Comparison of ENCODE assay signal across 23 cellular contexts in the genomic region with DNA sequence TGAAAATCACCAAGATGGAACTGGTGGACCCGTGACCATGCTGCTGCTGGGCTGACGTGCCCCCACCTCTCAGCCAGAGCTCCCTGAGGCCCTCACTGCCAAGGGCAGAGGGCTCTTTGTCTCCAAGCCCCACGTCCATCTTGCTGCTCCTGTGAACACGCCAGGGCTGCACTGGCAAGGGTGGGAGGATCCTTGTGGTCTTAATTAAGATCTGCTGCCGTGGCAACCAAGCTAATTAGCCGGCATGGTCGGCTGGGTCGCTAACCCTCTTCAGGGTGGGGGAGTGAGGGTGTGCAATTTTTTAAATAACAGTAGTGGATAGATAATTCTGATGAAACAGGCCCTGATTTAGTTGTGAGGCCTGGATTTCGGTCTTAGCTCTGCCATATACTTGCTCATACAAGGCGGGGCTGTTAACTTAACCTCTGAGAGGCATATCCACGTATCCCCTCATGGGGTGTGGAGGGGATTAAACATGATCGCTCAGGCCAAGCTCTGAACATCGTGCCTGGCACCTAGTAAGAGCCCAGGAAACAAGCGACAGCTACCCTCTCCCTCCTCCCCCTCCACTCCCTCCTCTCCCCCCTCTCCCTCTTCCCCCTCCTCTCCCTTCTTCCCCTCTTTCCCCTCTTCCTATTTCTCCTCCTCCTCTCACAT.
"Had no signal": no experiment of that assay in that cellular context is flagged by ENCODE, and none has a peak within 500 bp of the region (broad histone marks: within the 10 kb centered on the region; RNA-seq: fewer than 3 reads in every experiment).

No MANE protein-coding gene starts in this region.

- H3K36me3 ChIP-seq: lower lobe of right lung, sigmoid colon, vagina had no signal

- H3K27me3 ChIP-seq: body of pancreas, sigmoid colon, testis, vagina had no signal

- H3K4me3 Mint-ChIP-seq: activated CD8-positive, alpha-beta T cell treated with anti-CD3 and anti-CD28 coated beads, Interleukin-2, amount 10 ng/mL, durations not matched to agents 7 days and 5 days; activated naive CD4-positive, alpha-beta T cell treated with anti-CD3 and anti-CD28 coated beads, Interleukin-2, amount 50 U/mL, for 24 hours; dendritic cell treated with granulocyte-macrophage colony-stimulating factor and Interleukin-4, amounts not matched to agents 40 ng/mL and 50 ng/mL, for 4 days had no signal

- H3K27me3 Mint-ChIP-seq: activated naive CD4-positive, alpha-beta T cell treated with anti-CD3 and anti-CD28 coated beads, Interleukin-2, amount 50 U/mL, for 24 hours had no signal

- H3K4me1 Mint-ChIP-seq: activated naive CD4-positive, alpha-beta T cell treated with anti-CD3 and anti-CD28 coated beads, Interleukin-2, amount 50 U/mL, for 24 hours had no signal

- H3K4me1 ChIP-seq: body of pancreas, lower lobe of right lung, sigmoid colon, testis had no signal

- H3K9me3 ChIP-seq: body of pancreas, lower lobe of right lung, mucosa of descending colon, sigmoid colon, testis, vagina had no signal

- H3K27ac ChIP-seq: body of pancreas, lower lobe of right lung, sigmoid colon, testis, vagina had no signal

- H3K36me3 Mint-ChIP-seq: activated naive CD4-positive, alpha-beta T cell treated with anti-CD3 and anti-CD28 coated beads, Interleukin-2, amount 50 U/mL, for 24 hours had no signal

- DNase-seq: activated CD4-positive, alpha-beta T cell treated with anti-CD3 and anti-CD28 coated beads for 1 hour; activated CD4-positive, alpha-beta T cell treated with anti-CD3 and anti-CD28 coated beads, Interleukin-2, amount 50 U/mL, for 1 hour; activated CD8-positive, alpha-beta T cell treated with anti-CD3 and anti-CD28 coated beads, Interleukin-2, amount 10 ng/mL, durations not matched to agents 7 days and 5 days; activated gamma-delta T cell treated with Interleukin-2 at 50 U/mL for 16 hours; activated T-cell treated with anti-CD3 and anti-CD28 coated beads, Interleukin-2, amount 50 U/mL, for 1 hour; body of pancreas; effector CD4-positive, alpha-beta T cell; foreskin fibroblast; kidney; lower lobe of right lung; mesendoderm; mucosa of descending colon; posterior cingulate gyrus; sigmoid colon; stimulated activated CD4-positive, alpha-beta T cell treated with anti-CD3 and anti-CD28 coated beads, Interleukin-2, amount 100 ng/mL, for 48 hours; stimulated activated CD8-positive, alpha-beta memory T cell treated with anti-CD3 and anti-CD28 coated beads, Interleukin-4, amount 100 ng/mL, for 48 hours; stimulated activated naive CD4-positive, alpha-beta T cell; testis; trophoblast cell had no signal

- H3K4me3 ChIP-seq: body of pancreas, lower lobe of right lung, mucosa of descending colon, sigmoid colon, testis, vagina had no signal

- ATAC-seq: activated CD8-positive, alpha-beta T cell treated with anti-CD3 and anti-CD28 coated beads, Interleukin-2, amount 10 ng/mL, durations not matched to agents 7 days and 5 days; body of pancreas; left lobe of liver; lower lobe of right lung; mucosa of descending colon had no signal

- H3K27ac Mint-ChIP-seq: activated CD8-positive, alpha-beta T cell treated with anti-CD3 and anti-CD28 coated beads, Interleukin-2, amount 10 ng/mL, durations not matched to agents 7 days and 5 days; activated naive CD4-positive, alpha-beta T cell treated with anti-CD3 and anti-CD28 coated beads, Interleukin-2, amount 50 U/mL, for 24 hours; dendritic cell treated with granulocyte-macrophage colony-stimulating factor and Interleukin-4, amounts not matched to agents 40 ng/mL and 50 ng/mL, for 4 days had no signal

- H3K9me3 Mint-ChIP-seq: activated naive CD4-positive, alpha-beta T cell treated with anti-CD3 and anti-CD28 coated beads, Interleukin-2, amount 50 U/mL, for 24 hours; dendritic cell treated with granulocyte-macrophage colony-stimulating factor and Interleukin-4, amounts not matched to agents 40 ng/mL and 50 ng/mL, for 4 days had no signal
